33 cellular contexts compared by ENCODE assay signal in the genomic region with DNA sequence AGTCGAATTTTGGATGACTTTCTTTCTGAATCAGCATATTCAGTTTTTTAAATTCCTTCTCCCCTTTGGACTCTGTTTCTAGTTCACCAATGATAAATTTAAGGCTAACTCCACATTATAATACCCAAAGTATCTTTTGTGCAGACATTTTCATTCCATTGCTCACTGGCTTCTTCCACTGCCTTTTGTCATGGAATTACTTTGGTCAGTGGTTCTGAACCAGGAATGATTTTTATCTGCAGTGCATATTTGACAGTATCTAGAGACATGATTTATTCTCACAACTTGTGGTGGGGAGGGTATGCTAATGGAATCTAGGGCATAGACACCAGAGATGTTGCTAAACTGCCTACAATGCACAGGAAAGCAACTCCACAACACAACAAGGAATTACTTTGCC.
"Had no signal": no experiment of that assay in that cellular context is flagged by ENCODE, and none has a peak within 500 bp of the region (broad histone marks: within the 10 kb centered on the region; RNA-seq: fewer than 3 reads in every experiment).

No MANE protein-coding gene starts in this region.

- H3K4me1 ChIP-seq: parathyroid adenoma, psoas muscle, right lobe of liver, sigmoid colon, spleen, suprapubic skin, transverse colon, upper lobe of right lung, uterus had no signal

- ATAC-seq: naive thymus-derived CD8-positive, alpha-beta T cell; natural killer cell treated with Interleukin-12 subunit alpha and Interleukin-12 subunit beta and Interleukin-15 and Interleukin-18, amount 100 ng/mL, for 72 hours; psoas muscle; right cardiac atrium; right lobe of liver; stimulated activated memory B cell treated with anti-CD40 and anti-IgM and Interleukin-4, amounts not matched to agents 10 μg/mL and 1 μg/mL and 100 μg/mL, for 72 hours; stimulated activated naive CD8-positive, alpha-beta T cell treated with anti-CD3 and anti-CD28 coated beads, Interleukin-15, amount 100 ng/mL, for 72 hours; stimulated activated naive CD8-positive, alpha-beta T cell treated with anti-CD3 and anti-CD28 coated beads, Interleukin-15, Interleukin-2, amounts not matched to agents 100 U/mL and 50 U/mL, for 24 hours; upper lobe of right lung had no signal

- H3K36me3 ChIP-seq: neutrophil, right lobe of liver, sigmoid colon, spleen, suprapubic skin, tibial artery, transverse colon, upper lobe of right lung, uterus had no signal

- H3K9me3 ChIP-seq: neutrophil, psoas muscle, right lobe of liver, sigmoid colon, spleen, suprapubic skin, testis, tibial artery, transverse colon, upper lobe of right lung, uterus had no signal

- H3K36me3 Mint-ChIP-seq: naive thymus-derived CD8-positive, alpha-beta T cell; natural killer cell treated with Interleukin-12 subunit alpha and Interleukin-12 subunit beta and Interleukin-15 and Interleukin-18, amount 100 ng/mL, for 72 hours; stimulated activated memory B cell treated with anti-CD40 and anti-IgM and Interleukin-4, amounts not matched to agents 10 μg/mL and 1 μg/mL and 100 μg/mL, for 72 hours; type B pancreatic cell had no signal

- H3K9ac ChIP-seq: parathyroid adenoma had no signal

- H3K4me3 Mint-ChIP-seq: naive thymus-derived CD8-positive, alpha-beta T cell; natural killer cell treated with Interleukin-12 subunit alpha and Interleukin-12 subunit beta and Interleukin-15 and Interleukin-18, amount 100 ng/mL, for 72 hours; nephron progenitor cell; neural crest cell; stimulated activated memory B cell treated with anti-CD40 and anti-IgM and Interleukin-4, amounts not matched to agents 10 μg/mL and 1 μg/mL and 100 μg/mL, for 72 hours; stimulated activated naive CD8-positive, alpha-beta T cell treated with anti-CD3 and anti-CD28 coated beads, Interleukin-15, amount 100 ng/mL, for 72 hours; type B pancreatic cell had no signal

- H3K9me3 Mint-ChIP-seq: nephron progenitor cell, neural crest cell, type B pancreatic cell had no signal

- H3K27ac Mint-ChIP-seq: naive thymus-derived CD8-positive, alpha-beta T cell; natural killer cell treated with Interleukin-12 subunit alpha and Interleukin-12 subunit beta and Interleukin-15 and Interleukin-18, amount 100 ng/mL, for 72 hours; nephron progenitor cell; progenitor cell of endocrine pancreas; stimulated activated memory B cell treated with anti-CD40 and anti-IgM and Interleukin-4, amounts not matched to agents 10 μg/mL and 1 μg/mL and 100 μg/mL, for 72 hours; stimulated activated naive CD8-positive, alpha-beta T cell treated with anti-CD3 and anti-CD28 coated beads, Interleukin-15, amount 100 ng/mL, for 72 hours; type B pancreatic cell had no signal

- DNase-seq: naive thymus-derived CD8-positive, alpha-beta T cell; nephron progenitor cell; nucleus accumbens; posterior cingulate gyrus; psoas muscle; right cardiac atrium; right lobe of liver; sigmoid colon; spleen; stimulated activated CD4-positive, alpha-beta T cell treated with anti-CD3 and anti-CD28 coated beads, Interleukin-12 subunit alpha, Interleukin-12 subunit beta, amount 100 ng/mL, for 4 hours; stimulated activated CD4-positive, alpha-beta T cell treated with anti-CD3 and anti-CD28 coated beads, Interleukin-1b, Interleukin-23, amount 100 ng/mL, for 48 hours; stimulated activated CD4-positive, alpha-beta T cell treated with anti-CD3 and anti-CD28 coated beads, Interleukin-4, amount 100 ng/mL, for 1 hour; stimulated activated CD4-positive, alpha-beta T cell treated with anti-CD3 and anti-CD28 coated beads, Interleukin-4, amount 100 ng/mL, for 4 hours; stimulated activated CD8-positive, alpha-beta memory T cell treated with anti-CD3 and anti-CD28 coated beads, Interleukin-4, amount 100 ng/mL, for 48 hours; stimulated activated naive CD4-positive, alpha-beta T cell; stimulated activated naive CD8-positive, alpha-beta T cell treated with anti-CD3 and anti-CD28 coated beads, Interleukin-15, amount 100 ng/mL, for 72 hours; stimulated activated naive CD8-positive, alpha-beta T cell treated with anti-CD3 and anti-CD28 coated beads, Interleukin-15, Interleukin-2, amounts not matched to agents 100 U/mL and 50 U/mL, for 24 hours; substantia nigra; testis; tibial artery; transverse colon; upper lobe of right lung; uterus had no signal

- H3K4me3 ChIP-seq: psoas muscle, right lobe of liver, sigmoid colon, skin epidermis, smooth muscle cell, spleen, suprapubic skin, testis, tibial artery, transverse colon, upper lobe of right lung, uterus had no signal

- H3K27ac ChIP-seq: neutrophil, parathyroid adenoma, psoas muscle, right lobe of liver, sigmoid colon, skin epidermis, spleen, suprapubic skin, testis, tibial artery, transverse colon, upper lobe of right lung, uterus had no signal

- H3K4me1 Mint-ChIP-seq: naive thymus-derived CD8-positive, alpha-beta T cell; nephron progenitor cell; stimulated activated memory B cell treated with anti-CD40 and anti-IgM and Interleukin-4, amounts not matched to agents 10 μg/mL and 1 μg/mL and 100 μg/mL, for 72 hours; stimulated activated naive CD8-positive, alpha-beta T cell treated with anti-CD3 and anti-CD28 coated beads, Interleukin-15, amount 100 ng/mL, for 72 hours had no signal

- H3K4me2 ChIP-seq: smooth muscle cell had no signal

- H3K79me2 ChIP-seq: parathyroid adenoma had no signal

- H2AFZ ChIP-seq: parathyroid adenoma had no signal

- H3K27me3 Mint-ChIP-seq: naive thymus-derived CD8-positive, alpha-beta T cell; natural killer cell treated with Interleukin-12 subunit alpha and Interleukin-12 subunit beta and Interleukin-15 and Interleukin-18, amount 100 ng/mL, for 72 hours; progenitor cell of endocrine pancreas; stimulated activated memory B cell treated with anti-CD40 and anti-IgM and Interleukin-4, amounts not matched to agents 10 μg/mL and 1 μg/mL and 100 μg/mL, for 72 hours; stimulated activated naive CD8-positive, alpha-beta T cell treated with anti-CD3 and anti-CD28 coated beads, Interleukin-15, amount 100 ng/mL, for 72 hours had no signal

- H3K27me3 ChIP-seq: neutrophil, right lobe of liver, sigmoid colon, spleen, suprapubic skin, testis, tibial artery, transverse colon, upper lobe of right lung, uterus had no signal
